ENCODE assay signal across 18 cellular contexts in genomic region chr2:9200634-9201015, GRCh38. TPM values are rescaled to one million over a fixed set of nuclear protein-coding genes. Genes with fewer than 3 reads are reported as not detected.
"Had no signal": no experiment of that assay in that cellular context is flagged by ENCODE, and none has a peak within 500 bp of the region (broad histone marks: within the 10 kb centered on the region; RNA-seq: fewer than 3 reads in every experiment).

No MANE protein-coding gene starts in this region.

- DNase-seq: activated CD4-positive, alpha-beta T cell treated with anti-CD3 and anti-CD28 coated beads, Interleukin-2, amount 10 ng/mL, durations not matched to agents 7 days and 5 days; activated naive CD4-positive, alpha-beta T cell; activated naive CD8-positive, alpha-beta T cell treated with anti-CD3 and anti-CD28 coated beads, Interleukin-2, amount 10 ng/mL, durations not matched to agents 7 days and 5 days; cerebellar nuclear complex; effector memory CD4-positive, alpha-beta T cell; natural killer cell; nucleus accumbens; sigmoid colon; stimulated activated CD4-positive, alpha-beta T cell treated with anti-CD3 and anti-CD28 coated beads, Interleukin-12 subunit alpha, Interleukin-12 subunit beta, amount 100 ng/mL, for 4 hours; stimulated activated CD4-positive, alpha-beta T cell treated with anti-CD3 and anti-CD28 coated beads, Interleukin-2, amount 100 ng/mL, for 24 hours; stomach; testis; upper lobe of right lung had no signal

- H3K27ac Mint-ChIP-seq: activated CD4-positive, alpha-beta T cell treated with anti-CD3 and anti-CD28 coated beads, Interleukin-2, amount 10 ng/mL, durations not matched to agents 7 days and 5 days; activated naive CD8-positive, alpha-beta T cell treated with anti-CD3 and anti-CD28 coated beads, Interleukin-2, amount 10 ng/mL, durations not matched to agents 7 days and 5 days; activated T-helper 1 cell treated with anti-CD3 and anti-CD28 coated beads, Interleukin-12 subunit alpha, Interleukin-12 subunit beta, Interleukin-2, Interleukin-4 antibody, amounts not matched to agents 30 ng/mL and 10 ng/mL and 1 ng/mL, durations not matched to agents 14 hours and 24 hours and 36 hours; dendritic cell treated with granulocyte-macrophage colony-stimulating factor and Interleukin-4, amounts not matched to agents 40 ng/mL and 50 ng/mL, for 4 days; natural killer cell had no signal

- H3K27me3 ChIP-seq: gastroesophageal sphincter, sigmoid colon, stomach, testis, upper lobe of right lung had no signal

- H3K4me3 Mint-ChIP-seq: activated CD4-positive, alpha-beta T cell treated with anti-CD3 and anti-CD28 coated beads, Interleukin-2, amount 10 ng/mL, durations not matched to agents 7 days and 5 days; activated naive CD8-positive, alpha-beta T cell treated with anti-CD3 and anti-CD28 coated beads, Interleukin-2, amount 10 ng/mL, durations not matched to agents 7 days and 5 days; activated T-helper 1 cell treated with anti-CD3 and anti-CD28 coated beads, Interleukin-12 subunit alpha, Interleukin-12 subunit beta, Interleukin-2, Interleukin-4 antibody, amounts not matched to agents 30 ng/mL and 10 ng/mL and 1 ng/mL, durations not matched to agents 14 hours and 24 hours and 36 hours; dendritic cell treated with granulocyte-macrophage colony-stimulating factor and Interleukin-4, amounts not matched to agents 40 ng/mL and 50 ng/mL, for 4 days; natural killer cell had no signal

- H3K4me3 ChIP-seq: gastroesophageal sphincter, prostate gland, sigmoid colon, stomach, testis, upper lobe of right lung had no signal

- H3K27ac ChIP-seq: epithelial cell of prostate, gastroesophageal sphincter, prostate gland, testis, upper lobe of right lung had no signal

- H3K36me3 Mint-ChIP-seq: activated naive CD8-positive, alpha-beta T cell treated with anti-CD3 and anti-CD28 coated beads, Interleukin-2, amount 10 ng/mL, durations not matched to agents 7 days and 5 days; natural killer cell had no signal

- ATAC-seq: gastroesophageal sphincter, natural killer cell had no signal

- H3K4me1 ChIP-seq: prostate gland, testis, upper lobe of right lung had no signal

- H3K36me3 ChIP-seq: gastroesophageal sphincter, prostate gland, sigmoid colon, stomach, upper lobe of right lung had no signal

- H3K4me1 Mint-ChIP-seq: activated CD4-positive, alpha-beta T cell treated with anti-CD3 and anti-CD28 coated beads, Interleukin-2, amount 10 ng/mL, durations not matched to agents 7 days and 5 days; activated naive CD8-positive, alpha-beta T cell treated with anti-CD3 and anti-CD28 coated beads, Interleukin-2, amount 10 ng/mL, durations not matched to agents 7 days and 5 days; natural killer cell had no signal

- H3K9me3 Mint-ChIP-seq: activated CD4-positive, alpha-beta T cell treated with anti-CD3 and anti-CD28 coated beads, Interleukin-2, amount 10 ng/mL, durations not matched to agents 7 days and 5 days; activated naive CD8-positive, alpha-beta T cell treated with anti-CD3 and anti-CD28 coated beads, Interleukin-2, amount 10 ng/mL, durations not matched to agents 7 days and 5 days; activated T-helper 1 cell treated with anti-CD3 and anti-CD28 coated beads, Interleukin-12 subunit alpha, Interleukin-12 subunit beta, Interleukin-2, Interleukin-4 antibody, amounts not matched to agents 30 ng/mL and 10 ng/mL and 1 ng/mL, durations not matched to agents 14 hours and 24 hours and 36 hours; dendritic cell treated with granulocyte-macrophage colony-stimulating factor and Interleukin-4, amounts not matched to agents 40 ng/mL and 50 ng/mL, for 4 days; natural killer cell had no signal

- H3K9me3 ChIP-seq: gastroesophageal sphincter, prostate gland, sigmoid colon, stomach, testis, upper lobe of right lung had no signal

RNA-seq across cellular contexts. Expression of gene ASAP2, which starts 6.0 kb away (rescaled TPM):
- total RNA-seq: activated naive CD8-positive, alpha-beta T cell treated with anti-CD3 and anti-CD28 coated beads, Interleukin-2, amount 10 ng/mL, durations not matched to agents 7 days and 5 days had no signal
